22 cellular contexts compared by ENCODE assay signal in the genomic region with DNA sequence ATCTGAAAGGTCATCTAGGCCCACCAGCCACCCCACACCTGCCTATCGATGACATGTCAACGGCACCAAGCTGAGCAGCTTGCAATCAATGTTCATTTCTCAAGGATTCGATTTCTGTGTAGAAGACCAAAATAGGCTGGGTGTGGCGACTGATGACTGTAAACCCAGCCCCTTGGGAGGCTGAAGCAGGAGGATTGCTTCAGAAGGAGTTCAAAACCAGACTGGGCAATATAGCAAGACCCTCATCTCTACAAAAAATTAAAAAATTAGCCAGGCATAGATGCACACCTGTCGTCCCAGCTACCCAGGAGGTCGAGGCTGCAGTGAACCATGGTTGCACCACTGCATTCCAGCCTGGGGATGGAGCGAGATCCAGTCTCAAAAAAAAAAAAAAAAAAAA.
"Had no signal": no experiment of that assay in that cellular context is flagged by ENCODE, and none has a peak within 500 bp of the region (broad histone marks: within the 10 kb centered on the region; RNA-seq: fewer than 3 reads in every experiment).

No MANE protein-coding gene starts in this region.

- ATAC-seq: activated naive CD4-positive, alpha-beta T cell treated with anti-CD3 and anti-CD28 coated beads, Interleukin-2, amount 50 U/mL, for 72 hours; activated T-cell treated with anti-CD3 and anti-CD28 coated beads, Interleukin-2, amount 50 U/mL, for 72 hours; naive thymus-derived CD4-positive, alpha-beta T cell had no signal

- H3K9me3 ChIP-seq: colonic mucosa, esophagus muscularis mucosa, ovary, spleen, testis, transverse colon had no signal

- H3K27ac ChIP-seq: colonic mucosa, hepatocyte, ovary, testis, transverse colon, VCaP had no signal

- H3K36me3 ChIP-seq: colonic mucosa, esophagus muscularis mucosa, ovary, transverse colon had no signal

- H3K4me3 ChIP-seq: colonic mucosa, esophagus muscularis mucosa, hepatocyte, ovary, spleen, testis, transverse colon had no signal

- H3K27me3 ChIP-seq: colonic mucosa, esophagus muscularis mucosa, hepatocyte, ovary, spleen, testis, transverse colon had no signal

- DNase-seq: activated CD4-positive, alpha-beta T cell treated with anti-CD3 and anti-CD28 coated beads for 4 hours; activated CD4-positive, alpha-beta T cell treated with anti-CD3 and anti-CD28 coated beads, Interleukin-2, amount 50 U/mL, for 4 hours; activated naive CD4-positive, alpha-beta T cell; activated T-cell treated with anti-CD3 and anti-CD28 coated beads for 4 hours; activated T-cell treated with anti-CD3 and anti-CD28 coated beads, Interleukin-2, amount 50 U/mL, for 72 hours; cerebellar nuclear complex; colonic mucosa; effector memory CD4-positive, alpha-beta T cell; foreskin melanocyte; islet precursor cell; midbrain; naive thymus-derived CD4-positive, alpha-beta T cell; ovary; retina; spleen; stimulated activated naive CD4-positive, alpha-beta T cell treated with Interleukin-2 at 50 U/mL for 16 hours; transverse colon had no signal

- H3K4me1 ChIP-seq: colonic mucosa had no signal
